8 cellular contexts compared by ENCODE assay signal in the genomic region with DNA sequence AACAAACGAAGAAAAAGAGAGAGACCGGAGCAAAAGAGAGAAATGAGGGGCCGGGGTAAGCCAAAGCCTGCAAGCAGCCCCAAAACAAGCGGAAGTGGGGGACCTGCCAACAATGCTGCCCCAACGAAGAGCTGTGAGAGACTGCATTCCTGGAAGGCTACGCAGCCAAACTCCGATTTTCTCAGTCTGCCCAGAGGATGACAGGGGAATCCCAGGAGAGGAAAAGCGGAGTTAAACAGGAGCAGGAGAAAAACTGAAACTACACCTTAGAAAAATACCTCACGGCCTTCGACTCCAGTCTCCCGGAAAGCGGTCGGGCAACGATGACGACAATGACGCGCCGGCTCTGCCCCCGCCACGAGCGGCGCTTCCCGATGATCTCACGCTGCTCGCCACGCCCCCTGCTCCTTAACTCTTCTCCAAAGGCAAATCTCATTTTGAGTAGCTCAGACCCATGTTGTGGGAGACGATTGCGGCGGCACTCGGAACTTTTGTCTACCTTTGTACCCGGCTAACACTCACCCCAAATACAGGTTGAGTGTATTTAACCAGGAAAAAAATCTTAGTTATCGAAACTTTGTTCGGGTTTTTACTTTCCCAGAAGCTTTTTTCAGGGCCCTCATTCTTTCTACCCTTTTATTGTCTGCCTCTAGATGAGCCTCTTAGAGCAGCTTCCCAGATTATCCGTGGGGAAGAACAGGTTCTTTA. TPM values are rescaled to one million over a fixed set of nuclear protein-coding genes. Genes with fewer than 3 reads are reported as not detected.
DNase-seq lines count a peak whose midpoint lies in the region; ATAC-seq, FAIRE-seq and TF ChIP-seq lines count a peak whose summit lies in the region.

A gene with protein sequence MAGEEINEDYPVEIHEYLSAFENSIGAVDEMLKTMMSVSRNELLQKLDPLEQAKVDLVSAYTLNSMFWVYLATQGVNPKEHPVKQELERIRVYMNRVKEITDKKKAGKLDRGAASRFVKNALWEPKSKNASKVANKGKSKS (minus strand): TSS at position 325 of the 708 bp plus-strand sequence. CDS start 15,694 bp downstream, outside the sequence.

- peak; percentile 77 for FAIRE-seq in keratinocyte (lab: Jason Lieb, UNC)

- H3K4me2 ChIP-seq in keratinocyte (ENCODE audit: control insufficient read depth, extremely low read depth, insufficient read depth, low read depth, low read length), result peak within 1 kb of the TSS; percentile 93

- peak within 1 kb of the TSS; percentile 76 for H2AFZ ChIP-seq in keratinocyte (ENCODE audit: control insufficient read depth, low read length)

- H4K20me1 ChIP-seq in keratinocyte (ENCODE audit: control insufficient read depth, extremely low read depth, insufficient read depth, low read length), result no peaks in the 10 kb centered on the region

- no peaks in the 10 kb centered on the region for H3K36me3 ChIP-seq in keratinocyte (ENCODE audit: control insufficient read depth in 2 of 2, extremely low read depth in 1 of 2, insufficient read depth in 2 of 2, low read length in 2 of 2)

- H3K27ac ChIP-seq in keratinocyte (ENCODE audit: control insufficient read depth, insufficient read depth, low read length), result peak within 1 kb of the TSS; percentile 95

- H3K79me2 ChIP-seq in keratinocyte (ENCODE audit: control insufficient read depth, insufficient read depth, low read length), result peaks cover 46% of the 10 kb centered on the region

- H3K9ac ChIP-seq in keratinocyte (ENCODE audit: control insufficient read depth, extremely low read depth, insufficient read depth, low read length), result peak within 1 kb of the TSS; percentile 92

- H3K4me3 ChIP-seq in keratinocyte (ENCODE audit: control insufficient read depth in 2 of 3, extremely low read depth in 1 of 3, insufficient read depth in 2 of 3, low read depth in 1 of 3, low read length in 3 of 3), result peak within 1 kb of the TSS; percentile 66 to 96 (median 92)

- no peak for TF ChIP-seq CTCF in AG09319 (IDR thresholded peaks at IDR 0.05; ENCODE audit: low read depth, low read length)
- TF ChIP-seq CTCF in keratinocyte (optimal IDR thresholded peaks at IDR 0.05 in 1 of 3, IDR thresholded peaks at IDR 0.05 in 1 of 3, conservative IDR thresholded peaks at IDR 0.05 in 1 of 3; ENCODE audit: extremely low read depth in 1 of 3, insufficient read depth in 2 of 3, low read length in 3 of 3), result no peak

- H3K27me3 ChIP-seq in keratinocyte (ENCODE audit: control insufficient read depth, extremely low read depth, insufficient read depth, low read length), result no peaks in the 10 kb centered on the region

- peaks cover 2% of the 10 kb centered on the region for H3K9me1 ChIP-seq in keratinocyte (ENCODE audit: control insufficient read depth, extremely low read depth, insufficient read depth, low read length)

- H3K4me1 ChIP-seq in keratinocyte (ENCODE audit: control insufficient read depth, extremely low read depth, insufficient read depth, low read length), result peaks cover 20% of the 10 kb centered on the region

- ATAC-seq in GM19035 (IDR thresholded peaks at IDR 0.05; ENCODE audit: unreplicated experiment), result peak; percentile 97
- peak; percentile 99 for ATAC-seq in HG03354 (IDR thresholded peaks at IDR 0.05; ENCODE audit: poor library complexity, severe bottlenecking, unreplicated experiment)

- H3K9me3 ChIP-seq in keratinocyte (ENCODE audit: control insufficient read depth, low read depth, low read length), result no peaks in the 10 kb centered on the region

- dilution Hi-C loops in keratinocyte (cut with MboI; ENCODE audit: extremely low pct_ligation_motif_present, low sequenced_read_pairs), result no loop called here

- peak; percentile 69 for DNase-seq in AG09319 (ENCODE audit: extremely low read depth, low read depth)
- peak; percentile 84 for DNase-seq in NCI-H460 (ENCODE audit: extremely low read depth, low read depth)
- peak; percentile 96 for DNase-seq in activated CD4-positive, CD25-positive, alpha-beta regulatory T cell treated with anti-CD3 and anti-CD28 coated beads, Interleukin-2, amount 50 U/mL, for 72 hours
- peak; percentile 89 for DNase-seq in cerebellum (ENCODE audit: low spot score)
- peak; percentile 35 for DNase-seq in keratinocyte (ENCODE audit: low read depth, low spot score)
- DNase-seq in stimulated activated CD4-positive, alpha-beta T cell treated with anti-CD3 and anti-CD28 coated beads, Interleukin-15, amount 100 ng/mL, for 1 hour (ENCODE audit: low read depth in 1 of 2, low spot score in 1 of 2), result peak; percentile 73 to 92

RNA-seq across cellular contexts. Expression of the gene that starts here (rescaled TPM):
- 33.8 and 41.5 TPM in 2 replicates for total RNA-seq in NCI-H460 (2014; rRNA removed; shearing (Covaris generic))
- 25.4 and 40.9 TPM in 2 replicates for polyA plus RNA-seq in NCI-H460 (2014; cell fraction: nucleus; rRNA removed)
- total RNA-seq in cerebellum, result 21.9 TPM
- 22.6 to 45.3 TPM (median 36.4 TPM) in 3 replicates for polyA plus RNA-seq in keratinocyte
- 35.1 TPM for polyA plus RNA-seq in keratinocyte (2011; ENCODE audit: low read depth)
- polyA plus RNA-seq in keratinocyte (2011; cell fraction: cytosol; rRNA removed), result 22.5 and 34.7 TPM in 2 replicates
- polyA plus RNA-seq in keratinocyte (2011; cell fraction: nucleus; rRNA removed), result 11.9 and 34.1 TPM in 2 replicates
- 18.7 and 32.1 TPM in 2 replicates for polyA plus RNA-seq in keratinocyte (2012; ENCODE audit: low replicate concordance)
- polyA minus RNA-seq in keratinocyte, result 0.52 to 4.4 TPM (median 1.8 TPM) in 3 replicates
- polyA minus RNA-seq in keratinocyte (2011; cell fraction: cytosol; rRNA and poly(A)+ RNA removed), result 2.7 TPM
- polyA minus RNA-seq in keratinocyte (2011; cell fraction: nucleus; rRNA and poly(A)+ RNA removed), result 1.7 and 2.7 TPM in 2 replicates

Comparison
In these comparisons a context has a peak if more than half of its experiments do, and no peak if none do; other contexts are left out.
1. Peak in every context shown above with its lines: DNase-seq, ATAC-seq, H3K4me3 ChIP-seq and H3K27ac ChIP-seq.
2. DNase-seq: peak in every context shown above with its lines; median percentile 96 in activated CD4-positive, CD25-positive, alpha-beta regulatory T cell treated with anti-CD3 and anti-CD28 coated beads, Interleukin-2, amount 50 U/mL, for 72 hours; 89 in cerebellum; 84 in NCI-H460; 82 in stimulated activated CD4-positive, alpha-beta T cell treated with anti-CD3 and anti-CD28 coated beads, Interleukin-15, amount 100 ng/mL, for 1 hour; 69 in AG09319; 35 in keratinocyte.